In the genomic region with DNA sequence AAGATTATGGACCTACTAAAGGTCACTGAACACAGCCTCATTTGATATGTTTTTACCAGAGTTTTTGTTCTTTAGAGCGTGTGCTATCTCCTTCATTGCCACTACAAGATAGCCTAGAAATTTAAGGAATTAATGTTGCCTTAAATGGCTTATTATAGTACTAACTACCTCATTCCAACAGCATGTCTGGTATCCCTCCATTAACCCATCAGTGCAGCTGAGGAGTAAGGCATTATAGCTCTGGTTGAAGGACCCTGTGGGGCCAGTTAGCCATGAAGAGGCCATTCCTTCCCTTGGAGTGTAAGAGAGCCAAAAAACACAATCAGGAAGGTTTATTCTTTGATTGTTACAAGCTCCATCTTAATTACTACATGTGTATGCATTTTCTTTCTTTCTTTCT, we compare ENCODE assay signal across 26 cellular contexts. TPM values are rescaled to one million over a fixed set of nuclear protein-coding genes. Genes with fewer than 3 reads are reported as not detected.
DNase-seq lines count a peak whose midpoint lies in the region; ATAC-seq, FAIRE-seq and TF ChIP-seq lines count a peak whose summit lies in the region.
"Had no signal": no experiment of that assay in that cellular context is flagged by ENCODE, and none has a peak within 500 bp of the region (broad histone marks: within the 10 kb centered on the region; RNA-seq: fewer than 3 reads in every experiment).

No MANE protein-coding gene starts in this region.

- H3K9me3 ChIP-seq in MG63, result no peaks in the 10 kb centered on the region
- H3K9me3 ChIP-seq: colonic mucosa, gastrocnemius medialis, neutrophil, prostate gland, thoracic aorta, uterus had no signal

- peaks cover 13% of the 10 kb centered on the region for H3K27me3 ChIP-seq in KMS-11 (ENCODE audit: insufficient read depth, low read depth)
- H3K27me3 ChIP-seq in MG63, result no peaks in the 10 kb centered on the region
- H3K27me3 ChIP-seq: colonic mucosa, gastrocnemius medialis, uterus had no signal

- H3K79me2 ChIP-seq in KMS-11 (ENCODE audit: insufficient read depth, low read depth), result no peaks in the 10 kb centered on the region

- ATAC-seq in natural killer cell treated with Interleukin-12 subunit alpha and Interleukin-12 subunit beta and Interleukin-15 and Interleukin-18, amount 100 ng/mL, for 72 hours, result no peak
- no peak for ATAC-seq in GM21515 (IDR thresholded peaks at IDR 0.05; ENCODE audit: unreplicated experiment)

- H3K27me3 Mint-ChIP-seq in natural killer cell treated with Interleukin-12 subunit alpha and Interleukin-12 subunit beta and Interleukin-15 and Interleukin-18, amount 100 ng/mL, for 72 hours, result no peaks in the 10 kb centered on the region
- H3K27me3 Mint-ChIP-seq: IgD-negative memory B cell had no signal

- no peaks in the 10 kb centered on the region for H3K36me3 Mint-ChIP-seq in natural killer cell treated with Interleukin-12 subunit alpha and Interleukin-12 subunit beta and Interleukin-15 and Interleukin-18, amount 100 ng/mL, for 72 hours
- H3K36me3 Mint-ChIP-seq: CD4-positive, CD25-positive, alpha-beta regulatory T cell; IgD-negative memory B cell had no signal

- FAIRE-seq in RCC 7860 (lab: Jason Lieb, UNC), result no peak

- no peaks in the 10 kb centered on the region for H3K9me3 Mint-ChIP-seq in natural killer cell treated with Interleukin-12 subunit alpha and Interleukin-12 subunit beta and Interleukin-15 and Interleukin-18, amount 100 ng/mL, for 72 hours
- H3K9me3 Mint-ChIP-seq: activated CD8-positive, alpha-beta T cell treated with anti-CD3 and anti-CD28 coated beads for 36 hours; CD4-positive, CD25-positive, alpha-beta regulatory T cell; effector memory CD8-positive, alpha-beta T cell; GM23338; IgD-negative memory B cell; T-helper 1 cell treated with Interleukin-12 subunit alpha and Interleukin-12 subunit beta and Interleukin-4 antibody, amounts not matched to agents 30 μg/mL and 1 μg/mL, for 36 hours had no signal

- peaks cover 35 to 45% of the 10 kb centered on the region in 2 donors for H3K4me1 Mint-ChIP-seq in natural killer cell treated with Interleukin-12 subunit alpha and Interleukin-12 subunit beta and Interleukin-15 and Interleukin-18, amount 100 ng/mL, for 72 hours (ENCODE audit: low read depth in 2 of 2)

- peak overlapping the region; percentile 70; the same call in 1 of the 2 replicates for H3K4me2 ChIP-seq in KMS-11
- H3K4me2 ChIP-seq: GM23338 had no signal

- no peaks in the 10 kb centered on the region for H4K20me1 ChIP-seq in KMS-11 (ENCODE audit: insufficient read depth)

- peaks cover 42% of the 10 kb centered on the region for H3K4me1 ChIP-seq in KMS-11 (ENCODE audit: low read depth, poor library complexity, severe bottlenecking)

- no peak overlapping the region for H3K27ac ChIP-seq in KMS-11
- H3K27ac ChIP-seq: colonic mucosa had no signal

- H3K9ac ChIP-seq in KMS-11, result no peak overlapping the region

- DNase-seq in EH (ENCODE audit: low read depth), result peak; percentile 74
- peak; percentile 15 for DNase-seq in astrocyte of the spinal cord (ENCODE audit: low read depth, low spot score)
- no peak for DNase-seq in natural killer cell treated with Interleukin-12 subunit alpha and Interleukin-12 subunit beta and Interleukin-15 and Interleukin-18, amount 100 ng/mL, for 72 hours (ENCODE audit: low spot score)
- DNase-seq in MG63, result no peak
- no peak for DNase-seq in HPDE6-E6E7 (ENCODE audit: extremely low spot score)
- DNase-seq in RCC 7860 (ENCODE audit: low spot score), result no peak
- DNase-seq: activated CD4-positive, CD25-positive, alpha-beta regulatory T cell treated with anti-CD3 and anti-CD28 coated beads, Interleukin-2, amount 50 U/mL, for 72 hours; activated CD8-positive, alpha-beta T cell treated with anti-CD3 and anti-CD28 coated beads for 36 hours; activated T-cell treated with anti-CD3 and anti-CD28 coated beads for 4 hours; CD4-positive, CD25-positive, alpha-beta regulatory T cell; colonic mucosa; effector memory CD8-positive, alpha-beta T cell; mesendoderm; NCI-H2029; RPMI8226; uterus had no signal

- H3K36me3 ChIP-seq in KMS-11 (ENCODE audit: insufficient read depth) (no peaks in the 10 kb centered on the region), MG63 (peaks cover 13% of the 10 kb centered on the region)
- H3K36me3 ChIP-seq: colonic mucosa, gastrocnemius medialis, neutrophil, prostate gland, thoracic aorta, uterus had no signal

- peak overlapping the region; percentile 27 for H3K4me3 Mint-ChIP-seq in natural killer cell treated with Interleukin-12 subunit alpha and Interleukin-12 subunit beta and Interleukin-15 and Interleukin-18, amount 100 ng/mL, for 72 hours
- H3K4me3 Mint-ChIP-seq: activated CD8-positive, alpha-beta T cell treated with anti-CD3 and anti-CD28 coated beads for 36 hours; effector memory CD8-positive, alpha-beta T cell; GM23338; T-helper 1 cell treated with Interleukin-12 subunit alpha and Interleukin-12 subunit beta and Interleukin-4 antibody, amounts not matched to agents 30 μg/mL and 1 μg/mL, for 36 hours had no signal

- H3K4me3 ChIP-seq in KMS-11 (IDR thresholded peaks at IDR 0.05; ENCODE audit: insufficient read depth, low read depth, low read length) (no peak overlapping the region), astrocyte of the spinal cord (ENCODE audit: low read depth, low read length) (no peak overlapping the region), MG63 (no peak overlapping the region)
- H3K4me3 ChIP-seq: colonic mucosa, gastrocnemius medialis, GM12878, GM23338, prostate gland, uterus had no signal

- H3K27ac Mint-ChIP-seq in natural killer cell treated with Interleukin-12 subunit alpha and Interleukin-12 subunit beta and Interleukin-15 and Interleukin-18, amount 100 ng/mL, for 72 hours, result peak overlapping the region in 1 of 2 donors; percentile 56
- H3K27ac Mint-ChIP-seq: activated CD8-positive, alpha-beta T cell treated with anti-CD3 and anti-CD28 coated beads for 36 hours; GM23338 had no signal

- H2AFZ ChIP-seq in KMS-11 (ENCODE audit: low read depth), result no peak overlapping the region
- H2AFZ ChIP-seq: GM23338 had no signal

- in situ Hi-C loops in astrocyte of the spinal cord (cut with HindIII; ENCODE audit: low sequenced_read_pairs), result loop anchor here (10.0 kb wide), 1 partner anchor 571 kb away; no protein-coding TSS in a partner anchor

- no peak for TF ChIP-seq CTCF in KMS-11 (conservative IDR thresholded peaks at IDR 0.05; ENCODE audit: low read depth, low read length)
- TF ChIP-seq CTCF in astrocyte of the spinal cord (IDR thresholded peaks at IDR 0.05; ENCODE audit: low read depth, low read length), result no peak

RNA-seq across cellular contexts. Expression of a gene that starts 2.3 kb away (rescaled TPM):
- 10 to 100 TPM; 11.6 to 50.2 TPM for total RNA-seq in natural killer cell treated with Interleukin-12 subunit alpha and Interleukin-12 subunit beta and Interleukin-15 and Interleukin-18, amount 100 ng/mL, for 72 hours
- total RNA-seq in MG63 (2014; rRNA removed; shearing (Covaris generic); ENCODE audit: low replicate concordance), result 32.4 and 40.0 TPM in 2 replicates

RNA-seq across cellular contexts. Expression of a gene that starts 11.4 kb away (rescaled TPM):
- total RNA-seq in natural killer cell treated with Interleukin-12 subunit alpha and Interleukin-12 subunit beta and Interleukin-15 and Interleukin-18, amount 100 ng/mL, for 72 hours, result 10 to 100 TPM; 38.7 to 63.3 TPM
- total RNA-seq in MG63 (2014; rRNA removed; shearing (Covaris generic); ENCODE audit: low replicate concordance), result 58.4 and 77.5 TPM in 2 replicates

RNA-seq across cellular contexts. Expression of a gene that starts 50.2 kb away (rescaled TPM):
- total RNA-seq in natural killer cell treated with Interleukin-12 subunit alpha and Interleukin-12 subunit beta and Interleukin-15 and Interleukin-18, amount 100 ng/mL, for 72 hours, result 1 to 10 TPM; 4.7 to 8.5 TPM
- total RNA-seq in MG63 (2014; rRNA removed; shearing (Covaris generic); ENCODE audit: low replicate concordance), result 15.4 and 40.9 TPM in 2 replicates

Comparison
In these comparisons a context has a peak if more than half of its experiments do, and no peak if none do; other contexts are left out.
1. DNase-seq: peak in EH (single experiment) and astrocyte of the spinal cord (single experiment); none in natural killer cell treated with Interleukin-12 subunit alpha and Interleukin-12 subunit beta and Interleukin-15 and Interleukin-18, amount 100 ng/mL, for 72 hours (single experiment), MG63 (single experiment), HPDE6-E6E7 (single experiment) and RCC 7860 (single experiment).